35 cellular contexts compared by ENCODE assay signal in genomic region chr1:224678168-224678567, GRCh38.
DNase-seq lines count a peak whose midpoint lies in the region; ATAC-seq and TF ChIP-seq lines count a peak whose summit lies in the region.
"Had no signal": no experiment of that assay in that cellular context is flagged by ENCODE, and none has a peak within 500 bp of the region (broad histone marks: within the 10 kb centered on the region; RNA-seq: fewer than 3 reads in every experiment).

No MANE protein-coding gene starts in this region.

- H3K27me3 ChIP-seq in SK-N-SH (ENCODE audit: insufficient read depth) (no peaks in the 10 kb centered on the region), neural progenitor cell (no peaks in the 10 kb centered on the region)
- H3K27me3 ChIP-seq: BE2C; BLaER1; BLaER1 treated with 17β-estradiol and CSF1 and Interleukin-3, amounts not matched to agents 10 nM and 100 nM had no signal

- H3K36me3 Mint-ChIP-seq in neural crest cell (ENCODE audit: low read depth), result no peaks in the 10 kb centered on the region
- H3K36me3 Mint-ChIP-seq in neural progenitor cell, result no peaks in the 10 kb centered on the region
- H3K36me3 Mint-ChIP-seq: CD14-positive monocyte; CD4-positive, alpha-beta memory T cell; CD4-positive, CD25-positive, alpha-beta regulatory T cell; CD8-positive, alpha-beta memory T cell; CD8-positive, alpha-beta T cell had no signal

- no peak for ATAC-seq in SK-N-SH treated with all-trans-retinoic acid at 6 μM for 48 hours
- ATAC-seq: A549; CD8-positive, alpha-beta T cell had no signal

- H3K4me1 ChIP-seq in SK-N-SH (ENCODE audit: control insufficient read depth in 1 of 2, insufficient read depth in 2 of 2, low read depth in 1 of 2, low read length in 1 of 2) (peaks cover 0 to 15% of the 10 kb centered on the region in 2 experiments; a peak in 2 of 4 replicates), neural progenitor cell (peaks cover 19% of the 10 kb centered on the region), OCI-LY7 (ENCODE audit: insufficient read depth, low read length, poor library complexity, severe bottlenecking) (no peaks in the 10 kb centered on the region)
- H3K4me1 ChIP-seq: A549, Caco-2 had no signal

- WGBS in SK-N-SH (ENCODE audit: low lambda C conversion rate), result 87% methylated on average over 4 of the region's 4 CpGs

- H3K9me3 Mint-ChIP-seq in neural crest cell (no peaks in the 10 kb centered on the region), neural progenitor cell (no peaks in the 10 kb centered on the region)
- H3K9me3 Mint-ChIP-seq: CD14-positive monocyte; CD4-positive, alpha-beta memory T cell; CD4-positive, alpha-beta T cell; CD4-positive, CD25-positive, alpha-beta regulatory T cell; CD8-positive, alpha-beta memory T cell; CD8-positive, alpha-beta T cell had no signal

- intact Hi-C loops in OCI-LY7 (cut with micrococcal nuclease; ENCODE audit: unreplicated experiment), result no loop called here

- POLR2A ChIA-PET in SK-N-SH (lab: Yijun Ruan, JAX) (no interaction called here), OCI-LY7 (lab: Charles Lee) (interaction anchor here (1.4 kb wide), 1 partner anchor 23 kb away, joined by 9 read pairs; no protein-coding TSS in a partner anchor)

- H3K9me2 ChIP-seq in SK-N-SH (no peaks in the 10 kb centered on the region), OCI-LY7 (ENCODE audit: insufficient read depth, low read length) (no peaks in the 10 kb centered on the region)

- H3K79me2 ChIP-seq in SK-N-SH (ENCODE audit: insufficient read depth) (peaks cover 3% of the 10 kb centered on the region; the same call in 1 of the 2 replicates), neural progenitor cell (ENCODE audit: low read depth) (no peaks in the 10 kb centered on the region), OCI-LY7 (ENCODE audit: insufficient read depth, low read depth, low read length) (no peaks in the 10 kb centered on the region)

- no peak for TF ChIP-seq CTCF in SK-N-SH (IDR thresholded peaks at IDR 0.05)
- no peak for TF ChIP-seq CTCF in neural crest cell (conservative IDR thresholded peaks at IDR 0.05)
- no peak for TF ChIP-seq CTCF in neural progenitor cell (IDR thresholded peaks at IDR 0.05)
- TF ChIP-seq CTCF in OCI-LY7 (conservative IDR thresholded peaks at IDR 0.05; ENCODE audit: low read length), result no peak

- TF ChIP-seq RAD21 in SK-N-SH (IDR thresholded peaks at IDR 0.05; ENCODE audit: low read length), result no peak

- H3K27me3 Mint-ChIP-seq in neural crest cell (ENCODE audit: low read depth) (no peaks in the 10 kb centered on the region), neural progenitor cell (ENCODE audit: insufficient read depth, low read depth) (peaks cover 6% of the 10 kb centered on the region)
- H3K27me3 Mint-ChIP-seq: CD4-positive, alpha-beta T cell had no signal

- no peak overlapping the region for H3K9ac ChIP-seq in SK-N-SH
- H3K9ac ChIP-seq in neural progenitor cell, result no peak overlapping the region
- H3K9ac ChIP-seq: BLaER1; BLaER1 treated with 17β-estradiol and CSF1 and Interleukin-3, amounts not matched to agents 10 nM and 100 nM had no signal

- H3K4me2 ChIP-seq in SK-N-SH, result no peak overlapping the region
- H3K4me2 ChIP-seq in neural progenitor cell, result no peak overlapping the region
- no peak overlapping the region for H3K4me2 ChIP-seq in OCI-LY7 (ENCODE audit: low read length)
- H3K4me2 ChIP-seq: A549; BLaER1; BLaER1 treated with 17β-estradiol and CSF1 and Interleukin-3, amounts not matched to agents 10 nM and 100 nM had no signal

- H2AFZ ChIP-seq in SK-N-SH (ENCODE audit: low read depth) (no peak overlapping the region), neural progenitor cell (replicated peaks) (no peak overlapping the region), OCI-LY7 (ENCODE audit: low read length) (no peak overlapping the region)

- TF ChIP-seq EP300 in SK-N-SH (IDR thresholded peaks at IDR 0.05; ENCODE audit: borderline replicate concordance in 1 of 2, low read depth in 1 of 2, low read length in 1 of 2), result no peak

- no TSS peak for BruUV-seq in OCI-LY7 (replicated peaks; lab: Mats Ljungman, UMichigan)

- H3K4me3 Mint-ChIP-seq in neural crest cell (no peak overlapping the region), neural progenitor cell (no peak overlapping the region)
- H3K4me3 Mint-ChIP-seq: B cell; CD14-positive monocyte; CD4-positive, alpha-beta memory T cell; CD4-positive, alpha-beta T cell; CD4-positive, CD25-positive, alpha-beta regulatory T cell; CD8-positive, alpha-beta memory T cell; CD8-positive, alpha-beta T cell had no signal

- CTCF ChIA-PET in SK-N-SH (lab: Yijun Ruan, JAX), result interaction anchor here (2.3 kb wide), 1 partner anchor 34 kb away, joined by 6 read pairs; no protein-coding TSS in a partner anchor
- CTCF ChIA-PET in OCI-LY7 (lab: Charles Lee; ENCODE audit: unreplicated experiment), result no interaction called here

- H3K4me3 ChIP-seq in SK-N-SH (ENCODE audit: low read depth in 2 of 2, low read length in 1 of 2) (no peak overlapping the region), neural progenitor cell (no peak overlapping the region), OCI-LY7 (ENCODE audit: low read depth, low read length, poor library complexity, severe bottlenecking) (no peak overlapping the region)
- H3K4me3 ChIP-seq: A549; BLaER1; BLaER1 treated with 17β-estradiol and CSF1 and Interleukin-3, amounts not matched to agents 10 nM and 100 nM had no signal

- H3F3A ChIP-seq in SK-N-SH (replicated peaks; ENCODE audit: insufficient read depth) (no peaks in the 10 kb centered on the region), neural progenitor cell (ENCODE audit: low read depth) (peaks cover 6% of the 10 kb centered on the region)

- H4K20me1 ChIP-seq in SK-N-SH (ENCODE audit: insufficient read depth) (peaks cover 4% of the 10 kb centered on the region; the same call in 1 of the 2 replicates), neural progenitor cell (ENCODE audit: low read depth) (no peaks in the 10 kb centered on the region), OCI-LY7 (ENCODE audit: insufficient read depth, low read length) (no peaks in the 10 kb centered on the region)
- H4K20me1 ChIP-seq: BLaER1; BLaER1 treated with 17β-estradiol and CSF1 and Interleukin-3, amounts not matched to agents 10 nM and 100 nM had no signal

- H3K27ac ChIP-seq in SK-N-SH (ENCODE audit: low read depth in 2 of 2, low read length in 1 of 2) (no peak overlapping the region), neural progenitor cell (no peak overlapping the region), OCI-LY7 (ENCODE audit: low read depth, low read length, poor library complexity, severe bottlenecking) (no peak overlapping the region)
- H3K27ac ChIP-seq: 22Rv1; A549; BLaER1; BLaER1 treated with 17β-estradiol and CSF1 and Interleukin-3, amounts not matched to agents 10 nM and 100 nM; C4-2B had no signal

- peaks cover 3 to 9% of the 10 kb centered on the region in 2 experiments for H3K36me3 ChIP-seq in SK-N-SH (replicated peaks in 1 of 2; ENCODE audit: control insufficient read depth in 1 of 2, insufficient read depth in 2 of 2, low read length in 1 of 2)
- no peaks in the 10 kb centered on the region for H3K36me3 ChIP-seq in neural progenitor cell
- H3K36me3 ChIP-seq in OCI-LY7 (ENCODE audit: insufficient read depth, low read length), result no peaks in the 10 kb centered on the region
- H3K36me3 ChIP-seq: BE2C; BLaER1; BLaER1 treated with 17β-estradiol and CSF1 and Interleukin-3, amounts not matched to agents 10 nM and 100 nM had no signal

- DNase-seq in NCI-H748 (lab: John Stamatoyannopoulos, UW; ENCODE audit: unreplicated experiment), result peak; percentile 5
- DNase-seq in NCI-H748 treated with DMSO at 0.1 percent for 48 hours (lab: John Stamatoyannopoulos, UW), result no peak
- no peak for DNase-seq in SK-N-SH
- no peak for DNase-seq in neural crest cell (ENCODE audit: low read depth, low spot score)
- DNase-seq in neural progenitor cell (ENCODE audit: low spot score), result peak; percentile 16
- DNase-seq in OCI-LY7 (ENCODE audit: low spot score), result no peak
- no peak for DNase-seq in stimulated activated CD4-positive, alpha-beta T cell treated with anti-CD3 and anti-CD28 coated beads, Interleukin-12 subunit alpha, Interleukin-12 subunit beta, amount 100 ng/mL, for 4 hours
- DNase-seq: 8988T; ACHN; AML-193; BE2C; C1 segment of cervical spinal cord; Caco-2; Calu3; CD4-positive, alpha-beta memory T cell; CD4-positive, alpha-beta T cell; CD4-positive, CD25-positive, alpha-beta regulatory T cell; CD8-positive, alpha-beta memory T cell; CD8-positive, alpha-beta T cell; COR-L47; DMS 273 treated with DMSO at 0.1 percent for 48 hours; DMS153; DMS53; DMS79; DMS79 treated with DMSO at 0.1 percent for 48 hours; DND-41; EL had no signal

- peaks cover 27% of the 10 kb centered on the region for H3K4me1 Mint-ChIP-seq in neural crest cell
- peaks cover 25% of the 10 kb centered on the region for H3K4me1 Mint-ChIP-seq in neural progenitor cell
- H3K4me1 Mint-ChIP-seq: B cell; CD14-positive monocyte; CD4-positive, alpha-beta memory T cell; CD4-positive, CD25-positive, alpha-beta regulatory T cell; CD8-positive, alpha-beta memory T cell had no signal

- H3K9me3 ChIP-seq in SK-N-SH (no peaks in the 10 kb centered on the region), neural progenitor cell (ENCODE audit: low read depth) (no peaks in the 10 kb centered on the region), OCI-LY7 (ENCODE audit: low read length) (no peaks in the 10 kb centered on the region)
- H3K9me3 ChIP-seq: A549; BE2C; BLaER1; BLaER1 treated with 17β-estradiol and CSF1 and Interleukin-3, amounts not matched to agents 10 nM and 100 nM; Caco-2 had no signal

- H3K27ac Mint-ChIP-seq in neural crest cell (ENCODE audit: unreplicated experiment) (peak overlapping the region; percentile 5), neural progenitor cell (no peak overlapping the region)
- H3K27ac Mint-ChIP-seq: B cell; CD14-positive monocyte; CD4-positive, alpha-beta memory T cell; CD4-positive, alpha-beta T cell; CD4-positive, CD25-positive, alpha-beta regulatory T cell; CD8-positive, alpha-beta T cell had no signal

TF ChIP-seq in SK-N-SH treated with all-trans-retinoic acid at 6 μM for 48 hours, 23 proteins besides CTCF, POLR2A, EP300 and RAD21:
- no peak for TF ChIP-seq BACH2 (CRISPR knock-in tag; IDR thresholded peaks at IDR 0.05; ENCODE audit: borderline replicate concordance)
- peak; percentile 95 for TF ChIP-seq ZNF70 (CRISPR knock-in tag; IDR thresholded peaks at IDR 0.05)

TF ChIP-seq in SK-N-SH, 30 proteins besides CTCF, POLR2A, EP300 and RAD21 (continues in another document):
- TF ChIP-seq FOSL2 (IDR thresholded peaks at IDR 0.05; ENCODE audit: borderline replicate concordance, low read depth) (no peak), FOXM1 (IDR thresholded peaks at IDR 0.05; ENCODE audit: low read depth) (no peak)

Comparison
In these comparisons a context has a peak if more than half of its experiments do, and no peak if none do; other contexts are left out.
1. DNase-seq: peak in NCI-H748 (single experiment) and neural progenitor cell (single experiment); none in NCI-H748 treated with DMSO at 0.1 percent for 48 hours (single experiment), SK-N-SH (single experiment), neural crest cell (single experiment), OCI-LY7 (single experiment) and stimulated activated CD4-positive, alpha-beta T cell treated with anti-CD3 and anti-CD28 coated beads, Interleukin-12 subunit alpha, Interleukin-12 subunit beta, amount 100 ng/mL, for 4 hours (single experiment).